In the genomic region with DNA sequence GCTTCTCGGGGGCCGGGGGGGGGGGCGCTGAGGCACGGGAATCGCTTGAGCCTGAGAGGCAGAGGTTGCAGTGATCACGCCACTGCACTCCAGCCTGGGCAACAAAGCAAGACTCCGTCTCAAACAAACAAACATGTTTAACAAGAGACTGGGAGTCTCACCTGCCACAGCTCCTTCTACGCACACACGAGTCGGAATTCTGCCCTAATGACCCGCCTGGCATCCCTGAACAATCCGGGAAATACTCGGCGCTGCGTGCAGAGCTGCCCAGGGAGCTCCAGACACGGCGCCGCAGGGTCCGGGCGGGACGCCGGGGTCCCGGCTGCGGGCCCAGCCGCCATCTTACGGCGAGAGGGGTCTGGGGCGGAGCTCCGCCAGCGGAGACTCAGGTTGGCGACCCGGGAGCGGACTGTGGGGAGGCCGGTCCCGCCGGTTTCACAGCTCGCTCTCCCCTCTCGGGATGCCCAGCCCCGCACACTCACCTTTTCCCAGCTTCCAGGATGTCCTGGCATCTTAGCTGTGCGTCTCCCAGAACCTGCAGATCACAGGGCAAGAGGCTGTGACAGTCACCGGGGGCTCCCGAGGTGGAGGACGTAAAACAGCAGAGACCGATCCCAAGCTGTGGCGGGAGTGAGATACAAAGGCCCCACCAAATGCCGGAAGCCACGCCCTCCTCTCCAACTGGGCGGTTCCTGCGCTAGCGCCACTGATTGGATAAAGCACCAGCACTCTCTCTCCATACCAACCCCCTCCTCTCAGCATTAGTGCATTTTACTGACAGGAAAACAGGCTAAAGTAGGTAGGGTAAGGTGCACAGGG, we compare ENCODE assay signal across 8 cellular contexts. TPM values are rescaled to one million over a fixed set of nuclear protein-coding genes. Genes with fewer than 3 reads are reported as not detected.
DNase-seq lines count a peak whose midpoint lies in the region; ATAC-seq and TF ChIP-seq lines count a peak whose summit lies in the region.

No MANE protein-coding gene starts in this region.

- POLR2A ChIA-PET in Panc1 (lab: Charles Lee): interaction anchor here (0.6 kb wide), 2 partner anchors 132 to 353 kb away, joined by 6 to 9 read pairs; no protein-coding TSS in a partner anchor

- peak overlapping the region; percentile 81 to 84 for H3K4me3 ChIP-seq in Panc1 (ENCODE audit: low read depth in 2 of 2, low read length in 2 of 2)

- H3K27ac ChIP-seq in Panc1 (ENCODE audit: low read length): peak overlapping the region; percentile 71

- CTCF ChIA-PET in Panc1 (lab: Charles Lee): no interaction called here

- TF ChIP-seq CTCF in Panc1 (IDR thresholded peaks at IDR 0.05): no peak

- peak overlapping the region; percentile 96 for H3K4me3 Mint-ChIP-seq in activated T-helper 1 cell treated with anti-CD3 and anti-CD28 coated beads, Interleukin-12 subunit alpha, Interleukin-12 subunit beta, Interleukin-2, Interleukin-4 antibody, amounts not matched to agents 30 ng/mL and 10 ng/mL and 1 ng/mL, durations not matched to agents 14 hours and 24 hours and 36 hours
- peak overlapping the region; percentile 96 to 99 (median 99) for H3K4me3 Mint-ChIP-seq in naive B cell
- H3K4me3 Mint-ChIP-seq in stimulated activated memory B cell treated with anti-CD40 and anti-IgM and Interleukin-4, amounts not matched to agents 10 μg/mL and 1 μg/mL and 100 μg/mL, for 72 hours: peak overlapping the region; percentile 98

- H3K27me3 Mint-ChIP-seq in activated T-helper 1 cell treated with anti-CD3 and anti-CD28 coated beads, Interleukin-12 subunit alpha, Interleukin-12 subunit beta, Interleukin-2, Interleukin-4 antibody, amounts not matched to agents 30 ng/mL and 10 ng/mL and 1 ng/mL, durations not matched to agents 14 hours and 24 hours and 36 hours (ENCODE audit: insufficient read depth): no peaks in the 10 kb centered on the region
- no peaks in the 10 kb centered on the region for H3K27me3 Mint-ChIP-seq in naive B cell
- no peaks in the 10 kb centered on the region for H3K27me3 Mint-ChIP-seq in stimulated activated memory B cell treated with anti-CD40 and anti-IgM and Interleukin-4, amounts not matched to agents 10 μg/mL and 1 μg/mL and 100 μg/mL, for 72 hours

- DNase-seq in D341Med (ENCODE audit: low spot score) (peak; percentile 90), HuH-7.5 (ENCODE audit: low spot score) (peak; percentile 95), Panc1 (ENCODE audit: low read depth, low spot score) (peak; percentile 59), fibroblast of gingiva (ENCODE audit: low read depth) (peak; percentile 81), naive B cell (peak; percentile 91)
- DNase-seq in activated T-helper 1 cell treated with anti-CD3 and anti-CD28 coated beads, Interleukin-12 subunit alpha, Interleukin-12 subunit beta, Interleukin-2, Interleukin-4 antibody, amounts not matched to agents 30 ng/mL and 10 ng/mL and 1 ng/mL, durations not matched to agents 14 hours and 24 hours and 36 hours (ENCODE audit: low spot score): peak; percentile 86

- no peaks in the 10 kb centered on the region for H3K36me3 ChIP-seq in Panc1 (ENCODE audit: control insufficient read depth, insufficient read depth, low read length)

- peaks cover 20% of the 10 kb centered on the region for H3K36me3 Mint-ChIP-seq in activated T-helper 1 cell treated with anti-CD3 and anti-CD28 coated beads, Interleukin-12 subunit alpha, Interleukin-12 subunit beta, Interleukin-2, Interleukin-4 antibody, amounts not matched to agents 30 ng/mL and 10 ng/mL and 1 ng/mL, durations not matched to agents 14 hours and 24 hours and 36 hours (ENCODE audit: low read depth)
- H3K36me3 Mint-ChIP-seq in naive B cell: peaks cover 8 to 9% of the 10 kb centered on the region in 2 donors
- H3K36me3 Mint-ChIP-seq in stimulated activated memory B cell treated with anti-CD40 and anti-IgM and Interleukin-4, amounts not matched to agents 10 μg/mL and 1 μg/mL and 100 μg/mL, for 72 hours: peaks cover 22% of the 10 kb centered on the region

- H3K27ac Mint-ChIP-seq in activated T-helper 1 cell treated with anti-CD3 and anti-CD28 coated beads, Interleukin-12 subunit alpha, Interleukin-12 subunit beta, Interleukin-2, Interleukin-4 antibody, amounts not matched to agents 30 ng/mL and 10 ng/mL and 1 ng/mL, durations not matched to agents 14 hours and 24 hours and 36 hours: peak overlapping the region; percentile 90
- H3K27ac Mint-ChIP-seq in naive B cell: peak overlapping the region; percentile 92 to 99 (median 97)
- peak overlapping the region; percentile 90 for H3K27ac Mint-ChIP-seq in stimulated activated memory B cell treated with anti-CD40 and anti-IgM and Interleukin-4, amounts not matched to agents 10 μg/mL and 1 μg/mL and 100 μg/mL, for 72 hours

- H3K9me3 Mint-ChIP-seq in activated T-helper 1 cell treated with anti-CD3 and anti-CD28 coated beads, Interleukin-12 subunit alpha, Interleukin-12 subunit beta, Interleukin-2, Interleukin-4 antibody, amounts not matched to agents 30 ng/mL and 10 ng/mL and 1 ng/mL, durations not matched to agents 14 hours and 24 hours and 36 hours: peaks cover 16% of the 10 kb centered on the region
- no peaks in the 10 kb centered on the region for H3K9me3 Mint-ChIP-seq in naive B cell
- no peaks in the 10 kb centered on the region for H3K9me3 Mint-ChIP-seq in stimulated activated memory B cell treated with anti-CD40 and anti-IgM and Interleukin-4, amounts not matched to agents 10 μg/mL and 1 μg/mL and 100 μg/mL, for 72 hours

- H3K27me3 ChIP-seq in Panc1 (ENCODE audit: control insufficient read depth, insufficient read depth, low read length): no peaks in the 10 kb centered on the region

- H3K4me1 ChIP-seq in Panc1 (ENCODE audit: control insufficient read depth, insufficient read depth, low read length): peaks cover 3% of the 10 kb centered on the region; the same call in 1 of the 2 replicates

- peak; percentile 99 for ATAC-seq in GM21447 (IDR thresholded peaks at IDR 0.05; ENCODE audit: unreplicated experiment)
- ATAC-seq in Panc1: peak; percentile 100
- ATAC-seq in naive B cell (ENCODE audit: low read depth in 2 of 2): peak; percentile 98
- ATAC-seq in stimulated activated memory B cell treated with anti-CD40 and anti-IgM and Interleukin-4, amounts not matched to agents 10 μg/mL and 1 μg/mL and 100 μg/mL, for 72 hours: peak; percentile 100

- peaks cover 23% of the 10 kb centered on the region for H3K4me1 Mint-ChIP-seq in activated T-helper 1 cell treated with anti-CD3 and anti-CD28 coated beads, Interleukin-12 subunit alpha, Interleukin-12 subunit beta, Interleukin-2, Interleukin-4 antibody, amounts not matched to agents 30 ng/mL and 10 ng/mL and 1 ng/mL, durations not matched to agents 14 hours and 24 hours and 36 hours (ENCODE audit: low read depth)
- peaks cover 7 to 41% (median 24%) of the 10 kb centered on the region in 3 donors for H3K4me1 Mint-ChIP-seq in naive B cell
- peaks cover 22% of the 10 kb centered on the region for H3K4me1 Mint-ChIP-seq in stimulated activated memory B cell treated with anti-CD40 and anti-IgM and Interleukin-4, amounts not matched to agents 10 μg/mL and 1 μg/mL and 100 μg/mL, for 72 hours

- intact Hi-C loops in Panc1 (cut with micrococcal nuclease; ENCODE audit: unreplicated experiment): no loop called here
- intact Hi-C loops in activated T-helper 1 cell treated with anti-CD3 and anti-CD28 coated beads, Interleukin-12 subunit alpha, Interleukin-12 subunit beta, Interleukin-2, Interleukin-4 antibody, amounts not matched to agents 30 ng/mL and 10 ng/mL and 1 ng/mL, durations not matched to agents 14 hours and 24 hours and 36 hours (cut with micrococcal nuclease): loop anchor here (1.0 to 10.0 kb wide), 5 partner anchors 24 to 640 kb away; partner anchors contain the start of genes ZNF675, ZNF724, ZNF726 and ZNF91

- in situ Hi-C loops in Panc1 (cut with HindIII; ENCODE audit: low pct_unique_long_range_greater_than_20kb, low sequenced_read_pairs): no loop called here

- BruUV-seq in Panc1 (replicated peaks; lab: Mats Ljungman, UMichigan): no TSS peak

- no peaks in the 10 kb centered on the region for H3K9me3 ChIP-seq in Panc1 (ENCODE audit: control insufficient read depth, insufficient read depth, low read depth, low read length)

RNA-seq across cellular contexts. Expression of gene ZNF724, which starts 23.6 kb away (rescaled TPM):
- 11.0 TPM for total RNA-seq in Panc1 (2021; ENCODE audit: unreplicated experiment)
- 1.0 TPM for polyA plus RNA-seq in Panc1 (2012; ENCODE audit: insufficient read length)
- 12.1 and 14.1 TPM in 2 replicates for total RNA-seq in activated T-helper 1 cell treated with anti-CD3 and anti-CD28 coated beads, Interleukin-12 subunit alpha, Interleukin-12 subunit beta, Interleukin-2, Interleukin-4 antibody, amounts not matched to agents 30 ng/mL and 10 ng/mL and 1 ng/mL, durations not matched to agents 14 hours and 24 hours and 36 hours
- polyA plus RNA-seq in naive B cell (ENCODE audit: low read depth in 6 of 6): 1 to 10 TPM in 5 of 6 donors, not detected in 1; 2.8 to 6.1 (median 6.0) TPM

Comparison
In these comparisons a context has a peak if more than half of its experiments do, and no peak if none do; other contexts are left out.
1. Peak in every context shown above with its lines: DNase-seq, ATAC-seq, H3K4me3 ChIP-seq and H3K27ac ChIP-seq.